Comparison of ENCODE assay signal across 18 cellular contexts in genomic region chr10:117647306-117647705, GRCh38.
"Had no signal": no experiment of that assay in that cellular context is flagged by ENCODE, and none has a peak within 500 bp of the region (broad histone marks: within the 10 kb centered on the region; RNA-seq: fewer than 3 reads in every experiment).

No MANE protein-coding gene starts in this region.

- ATAC-seq: effector memory CD8-positive, alpha-beta T cell; gastroesophageal sphincter had no signal

- H3K36me3 Mint-ChIP-seq: activated naive CD8-positive, alpha-beta T cell treated with anti-CD3 and anti-CD28 coated beads, Interleukin-2, amount 10 ng/mL, durations not matched to agents 7 days and 5 days had no signal

- H3K4me3 Mint-ChIP-seq: activated naive CD8-positive, alpha-beta T cell treated with anti-CD3 and anti-CD28 coated beads, Interleukin-2, amount 10 ng/mL, durations not matched to agents 7 days and 5 days; dendritic cell treated with granulocyte-macrophage colony-stimulating factor and Interleukin-4, amounts not matched to agents 40 ng/mL and 50 ng/mL, for 4 days; effector memory CD8-positive, alpha-beta T cell; T-helper 2 cell treated with Interferon-gamma antibody and Interleukin-4, amounts not matched to agents 5 μg/mL and 100 μg/mL, for 36 hours had no signal

- H3K27ac Mint-ChIP-seq: activated naive CD8-positive, alpha-beta T cell treated with anti-CD3 and anti-CD28 coated beads, Interleukin-2, amount 10 ng/mL, durations not matched to agents 7 days and 5 days; dendritic cell treated with granulocyte-macrophage colony-stimulating factor and Interleukin-4, amounts not matched to agents 40 ng/mL and 50 ng/mL, for 4 days; effector memory CD8-positive, alpha-beta T cell; T-helper 2 cell treated with Interferon-gamma antibody and Interleukin-4, amounts not matched to agents 5 μg/mL and 100 μg/mL, for 36 hours had no signal

- H3K4me3 ChIP-seq: breast epithelium, gastroesophageal sphincter, hepatocyte, ovary, sigmoid colon had no signal

- DNase-seq: activated CD4-positive, alpha-beta T cell treated with anti-CD3 and anti-CD28 coated beads, Interleukin-2, amount 50 U/mL, for 1 hour; activated naive CD4-positive, alpha-beta T cell; activated naive CD8-positive, alpha-beta T cell treated with anti-CD3 and anti-CD28 coated beads, Interleukin-2, amount 10 ng/mL, durations not matched to agents 7 days and 5 days; activated T-cell treated with anti-CD3 and anti-CD28 coated beads for 4 hours; anterior cingulate cortex; cerebellar nuclear complex; effector memory CD8-positive, alpha-beta T cell; islet precursor cell; midbrain; sigmoid colon; stimulated activated CD4-positive, alpha-beta T cell treated with anti-CD3 and anti-CD28 coated beads, Interleukin-12 subunit alpha, Interleukin-12 subunit beta, amount 100 ng/mL, for 4 hours; stimulated activated CD4-positive, alpha-beta T cell treated with anti-CD3 and anti-CD28 coated beads, Interleukin-2, amount 100 ng/mL, for 24 hours had no signal

- H3K9me3 Mint-ChIP-seq: dendritic cell treated with granulocyte-macrophage colony-stimulating factor and Interleukin-4, amounts not matched to agents 40 ng/mL and 50 ng/mL, for 4 days; effector memory CD8-positive, alpha-beta T cell had no signal
